Comparison of ENCODE assay signal across 1 cellular context in genomic region chr12:32400866-32401265, GRCh38.
TF ChIP-seq lines count a peak whose summit lies in the region.

No MANE protein-coding gene starts in this region.

TF ChIP-seq in GM12878, 131 proteins besides CTCF, POLR2A, EP300 and RAD21:
- TF ChIP-seq NR2C2 (IDR thresholded peaks at IDR 0.05; ENCODE audit: borderline replicate concordance, control insufficient read depth, insufficient read length, low read depth): no peak
- no peak for TF ChIP-seq EED (IDR thresholded peaks at IDR 0.05; ENCODE audit: low read depth)
- TF ChIP-seq CBFB (IDR thresholded peaks at IDR 0.05; ENCODE audit: low read depth): no peak
- no peak for TF ChIP-seq ELK1 (IDR thresholded peaks at IDR 0.05; ENCODE audit: low read depth, low read length)
- TF ChIP-seq RFX5 (IDR thresholded peaks at IDR 0.05; ENCODE audit: low read depth, low read length): no peak
- TF ChIP-seq ZNF24 (IDR thresholded peaks at IDR 0.05): no peak
- no peak for TF ChIP-seq ZBTB11 (CRISPR knock-in tag; IDR thresholded peaks at IDR 0.05)
- TF ChIP-seq LARP7 (IDR thresholded peaks at IDR 0.05): no peak
- no peak for TF ChIP-seq YBX1 (IDR thresholded peaks at IDR 0.05)
- no peak for TF ChIP-seq USF1 (IDR thresholded peaks at IDR 0.05; ENCODE audit: borderline replicate concordance, extremely low read length, insufficient read depth, low read depth, low read length)
- no peak for TF ChIP-seq SPI1 (IDR thresholded peaks at IDR 0.05; ENCODE audit: borderline replicate concordance, insufficient read depth, low read depth, low read length)
- no peak for TF ChIP-seq YY1 (IDR thresholded peaks at IDR 0.05; ENCODE audit: low read depth, low read length)
TF ChIP-seq in GM12878: peak in this region for 0.
